In the genomic region with DNA sequence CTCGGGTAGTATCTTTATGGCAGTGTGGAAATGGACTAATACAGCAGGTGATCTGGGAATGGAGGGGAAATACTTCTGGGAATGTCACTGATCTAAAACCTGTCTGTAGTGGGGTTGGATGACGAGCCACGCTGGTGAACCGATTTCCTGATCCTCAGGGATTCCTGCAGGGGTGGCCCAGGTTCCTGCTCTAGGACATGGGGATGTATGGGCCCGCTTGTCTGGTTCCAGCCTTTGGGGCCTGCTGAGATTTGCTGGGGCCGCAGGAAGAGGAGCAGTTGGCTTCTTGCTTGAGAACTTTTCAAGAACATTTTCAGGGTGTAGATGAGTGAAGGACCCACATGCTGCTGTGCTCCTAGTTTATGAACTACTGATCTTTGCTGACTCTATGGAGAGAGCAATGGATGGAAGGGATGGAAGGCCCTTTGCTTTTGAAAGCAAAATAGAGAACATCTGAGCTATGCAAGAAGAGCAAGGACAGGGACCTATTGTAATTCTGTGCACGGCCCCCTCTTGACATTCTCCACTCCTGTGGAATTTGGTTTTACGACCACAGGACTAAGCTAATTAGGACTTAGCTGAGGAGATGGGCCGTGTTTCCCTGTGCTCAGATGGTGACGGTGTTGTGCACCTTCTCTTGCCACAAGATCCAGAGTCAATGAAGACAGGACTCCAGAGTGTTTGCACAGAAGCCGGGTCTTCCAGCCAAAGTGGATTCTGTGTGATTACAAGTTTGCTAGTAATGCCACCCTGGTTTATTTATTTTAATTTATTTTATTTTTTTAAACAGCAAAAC, we compare ENCODE assay signal across 24 cellular contexts.
DNase-seq lines count a peak whose midpoint lies in the region; ATAC-seq and TF ChIP-seq lines count a peak whose summit lies in the region.
"Had no signal": no experiment of that assay in that cellular context is flagged by ENCODE, and none has a peak within 500 bp of the region (broad histone marks: within the 10 kb centered on the region; RNA-seq: fewer than 3 reads in every experiment).

No MANE protein-coding gene starts in this region.

- H3K23ac ChIP-seq in neuronal stem cell (ENCODE audit: low read depth, low read length, poor library complexity), result no peak overlapping the region

- in situ Hi-C loops in KBM-7 (cut with MboI; ENCODE audit: low pct_unique_long_range_greater_than_20kb, low sequenced_read_pairs), result no loop called here

- H3K79me1 ChIP-seq in neuronal stem cell (ENCODE audit: low read depth, low read length), result no peaks in the 10 kb centered on the region

- H3K4me3 ChIP-seq in heart right ventricle (no peak overlapping the region), neuronal stem cell (ENCODE audit: low read length in 2 of 2) (no peak overlapping the region)
- H3K4me3 ChIP-seq: BLaER1 treated with 17β-estradiol and CSF1 and Interleukin-3, amounts not matched to agents 10 nM and 100 nM; GM12878 had no signal

- H3K27me3 Mint-ChIP-seq in endothelial cell (ENCODE audit: unreplicated experiment), result peaks cover 8% of the 10 kb centered on the region

- peaks cover 6% of the 10 kb centered on the region for H3K4me1 Mint-ChIP-seq in endothelial cell (ENCODE audit: unreplicated experiment)

- H3K9ac ChIP-seq in neuronal stem cell (ENCODE audit: low read depth, low read length, poor library complexity), result no peak overlapping the region
- H3K9ac ChIP-seq: BLaER1 treated with 17β-estradiol and CSF1 and Interleukin-3, amounts not matched to agents 10 nM and 100 nM had no signal

- no peak overlapping the region for H3K18ac ChIP-seq in neuronal stem cell (ENCODE audit: low read length)

- no peak overlapping the region for H2BK120ac ChIP-seq in neuronal stem cell (ENCODE audit: low read depth, low read length)

- H2BK5ac ChIP-seq in neuronal stem cell (ENCODE audit: low read length), result no peak overlapping the region

- H3K4me1 ChIP-seq in heart right ventricle (peaks cover 0 to 40% (median 20%) of the 10 kb centered on the region in 9 donors), neuronal stem cell (ENCODE audit: control insufficient read depth in 2 of 2, insufficient read depth in 1 of 2, low read depth in 1 of 2, low read length in 2 of 2) (peaks cover 0 to 10% of the 10 kb centered on the region in 2 donors)

- no peak overlapping the region for H2BK15ac ChIP-seq in neuronal stem cell (ENCODE audit: low read length)

- peak overlapping the region; percentile 21 for H2AK5ac ChIP-seq in neuronal stem cell (ENCODE audit: low read depth, low read length)

- H3K4me3 Mint-ChIP-seq in endothelial cell (ENCODE audit: unreplicated experiment), result no peak overlapping the region
- H3K4me3 Mint-ChIP-seq: CD4-positive, alpha-beta memory T cell; H9 had no signal

- H3K27me3 ChIP-seq in heart right ventricle (no peaks in the 10 kb centered on the region), neuronal stem cell (ENCODE audit: control insufficient read depth in 3 of 3, insufficient read depth in 3 of 3, low read depth in 1 of 3, low read length in 3 of 3) (no peaks in the 10 kb centered on the region)
- H3K27me3 ChIP-seq: BLaER1 treated with 17β-estradiol and CSF1 and Interleukin-3, amounts not matched to agents 10 nM and 100 nM had no signal

- H3K27ac ChIP-seq in heart right ventricle, result no peak overlapping the region
- H3K27ac ChIP-seq in neuronal stem cell (replicated peaks; ENCODE audit: low read length), result no peak overlapping the region
- H3K27ac ChIP-seq: 22Rv1; BLaER1 treated with 17β-estradiol and CSF1 and Interleukin-3, amounts not matched to agents 10 nM and 100 nM had no signal

- H3K14ac ChIP-seq in neuronal stem cell (ENCODE audit: low read length), result no peak overlapping the region

- H3K4ac ChIP-seq in neuronal stem cell (ENCODE audit: low read length), result no peak overlapping the region

- H3K36me3 ChIP-seq in heart right ventricle, result no peaks in the 10 kb centered on the region
- H3K36me3 ChIP-seq in neuronal stem cell (replicated peaks in 1 of 2; ENCODE audit: control insufficient read depth in 2 of 2, insufficient read depth in 2 of 2, low read length in 2 of 2), result no peaks in the 10 kb centered on the region

- DNase-seq in Right ventricle myocardium inferior (ENCODE audit: missing footprints), result peak; percentile 0
- DNase-seq in heart right ventricle, result no peak
- DNase-seq in endothelial cell (ENCODE audit: low spot score), result no peak
- DNase-seq in neuronal stem cell (ENCODE audit: low spot score), result no peak
- DNase-seq in nucleus accumbens (lab: John Stamatoyannopoulos, UW), result no peak
- DNase-seq in epidermal melanocyte (ENCODE audit: insufficient read length, low spot score), result no peak
- DNase-seq in NCI-H526 treated with DMSO at 0.1 percent for 48 hours (lab: John Stamatoyannopoulos, UW), result no peak
- no peak for DNase-seq in KBM-7
- DNase-seq: ACHN; Caco-2; CD4-positive, alpha-beta memory T cell; DMS 273 treated with DMSO at 0.1 percent for 48 hours; DMS79 treated with DMSO at 0.1 percent for 48 hours; H9; MV-4-11; NCI-H1105 treated with DMSO at 0.1 percent for 48 hours; NCI-H2029 treated with DMSO at 0.1 percent for 48 hours; NCI-H226; NCI-H510A treated with DMSO at 0.1 percent for 48 hours; PC-3; SHP77 had no signal

- H3K9me3 ChIP-seq in heart right ventricle, result peaks cover 0 to 9% (median 0%) of the 10 kb centered on the region in 11 donors
- no peaks in the 10 kb centered on the region for H3K9me3 ChIP-seq in neuronal stem cell (replicated peaks in 1 of 2; ENCODE audit: control insufficient read depth in 2 of 2, insufficient read depth in 1 of 2, low read depth in 1 of 2, low read length in 2 of 2)
- H3K9me3 ChIP-seq: Caco-2 had no signal

- H3K4me2 ChIP-seq in neuronal stem cell (ENCODE audit: insufficient read depth, low read length, poor library complexity, severe bottlenecking), result no peak overlapping the region

- no peak overlapping the region for H2BK12ac ChIP-seq in neuronal stem cell (ENCODE audit: low read length)

- peak overlapping the region; percentile 55 for H3K27ac Mint-ChIP-seq in endothelial cell (ENCODE audit: unreplicated experiment)
- H3K27ac Mint-ChIP-seq: CD4-positive, alpha-beta memory T cell; H9 had no signal

- H3K9me3 Mint-ChIP-seq in endothelial cell (ENCODE audit: unreplicated experiment), result no peaks in the 10 kb centered on the region
- H3K9me3 Mint-ChIP-seq: CD4-positive, alpha-beta memory T cell; H9 had no signal

- H3K36me3 Mint-ChIP-seq in endothelial cell (ENCODE audit: low read depth, unreplicated experiment), result peaks cover 6% of the 10 kb centered on the region
- H3K36me3 Mint-ChIP-seq: CD4-positive, alpha-beta memory T cell had no signal

- no peak overlapping the region for H2AFZ ChIP-seq in neuronal stem cell (ENCODE audit: low read length)

- TF ChIP-seq CTCF in heart right ventricle (IDR thresholded peaks at IDR 0.05), result no peak
- no peak for TF ChIP-seq CTCF in endothelial cell (IDR thresholded peaks at IDR 0.05; ENCODE audit: unreplicated experiment)

- H4K8ac ChIP-seq in neuronal stem cell (ENCODE audit: low read depth, low read length), result no peak overlapping the region

- no peak for ATAC-seq in Right ventricle myocardium inferior
- ATAC-seq in heart right ventricle, result no peak
- ATAC-seq: GM12878, PC-3 had no signal

- intact Hi-C loops in Right ventricle myocardium inferior (cut with DNase I), result no loop called here
- intact Hi-C loops in heart right ventricle (cut with DNase I), result no loop called here

- WGBS in heart right ventricle, 2 donors, result 95% methylated on average over 11 of the region's 11 CpGs
- WGBS in neuronal stem cell (ENCODE audit: extremely low coverage in 2 of 2, insufficient read length in 2 of 2, insufficient replicate concordance in 1 of 2), 2 donors, result no CpG with 5 or more reads among the region's 11 CpGs

- no peak overlapping the region for H4K91ac ChIP-seq in neuronal stem cell (ENCODE audit: low read depth, low read length, poor library complexity)
